ENCODE assay signal across 27 cellular contexts in the genomic region with DNA sequence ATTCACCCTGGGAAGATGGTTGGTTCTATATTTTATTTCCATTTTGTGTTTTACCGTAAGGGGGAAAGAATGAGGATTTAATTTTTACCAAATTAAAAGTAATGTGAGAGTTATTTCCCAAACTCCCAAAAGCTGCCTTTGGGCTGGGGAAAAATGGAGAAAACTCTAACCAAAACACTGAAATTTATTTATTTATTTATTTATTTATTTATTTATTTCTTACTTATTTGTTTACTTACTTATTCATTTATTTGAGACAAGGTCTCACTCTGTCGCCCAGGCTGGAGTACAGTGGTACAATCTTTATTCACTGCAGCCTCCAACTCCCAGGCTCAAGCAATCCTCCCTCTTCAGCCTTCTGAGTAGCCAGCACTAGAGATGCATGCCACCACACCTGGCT.
"Had no signal": no experiment of that assay in that cellular context is flagged by ENCODE, and none has a peak within 500 bp of the region (broad histone marks: within the 10 kb centered on the region; RNA-seq: fewer than 3 reads in every experiment).

No MANE protein-coding gene starts in this region.

- H3K4me1 ChIP-seq: body of pancreas, breast epithelium had no signal

- H3K9me3 ChIP-seq: body of pancreas, breast epithelium had no signal

- H3K4me3 ChIP-seq: body of pancreas, breast epithelium had no signal

- H3K27me3 ChIP-seq: body of pancreas, brain microvascular endothelial cell, breast epithelium had no signal

- DNase-seq: activated B cell treated with CpG ODN at 0.5 μM for 24 hours; activated CD4-positive, alpha-beta memory T cell treated with anti-CD3 and anti-CD28 coated beads for 36 hours; activated CD4-positive, alpha-beta T cell treated with anti-CD3 and anti-CD28 coated beads for 4 hours; activated CD4-positive, alpha-beta T cell treated with anti-CD3 and anti-CD28 coated beads, Interleukin-2, amount 10 ng/mL, durations not matched to agents 24 days and 14 days; activated CD4-positive, alpha-beta T cell treated with anti-CD3 and anti-CD28 coated beads, Interleukin-2, amount 50 U/mL, for 1 hour; activated CD4-positive, alpha-beta T cell treated with anti-CD3 and anti-CD28 coated beads, Interleukin-2, amount 50 U/mL, for 4 hours; activated CD4-positive, CD25-positive, alpha-beta regulatory T cell treated with anti-CD3 and anti-CD28 coated beads, Interleukin-2, amount 50 U/mL, for 72 hours; activated CD8-positive, alpha-beta memory T cell treated with anti-CD3 and anti-CD28 coated beads, Interleukin-2, amount 50 U/mL, for 4 hours; activated CD8-positive, alpha-beta T cell treated with anti-CD3 and anti-CD28 coated beads for 36 hours; activated effector memory CD4-positive, alpha-beta T cell treated with Interleukin-2 at 50 U/mL for 16 hours; activated gamma-delta T cell; activated naive CD4-positive, alpha-beta T cell treated with anti-CD3 and anti-CD28 coated beads, Interleukin-2, amount 10 ng/mL, durations not matched to agents 7 days and 5 days; activated naive CD4-positive, alpha-beta T cell treated with Interleukin-2 at 50 U/mL for 16 hours; activated naive CD8-positive, alpha-beta T cell treated with anti-CD3 and anti-CD28 coated beads, Interleukin-2, amount 10 ng/mL, durations not matched to agents 7 days and 5 days; activated naive CD8-positive, alpha-beta T cell treated with anti-CD3 and anti-CD28 coated beads, Interleukin-2, amount 50 U/mL, for 24 hours; activated T-cell treated with anti-CD3 and anti-CD28 coated beads for 4 hours; activated T-cell treated with anti-CD3 and anti-CD28 coated beads, Interleukin-2, amount 50 U/mL, for 1 hour; activated T-cell treated with anti-CD3 and anti-CD28 coated beads, Interleukin-2, amount 50 U/mL, for 48 hours; aorta; body of pancreas; brain microvascular endothelial cell; central memory CD4-positive, alpha-beta T cell; T-helper 1 cell; T-helper 2 cell; T-helper 9 cell had no signal

- ATAC-seq: activated CD8-positive, alpha-beta T cell treated with anti-CD3 and anti-CD28 coated beads for 36 hours; activated naive CD8-positive, alpha-beta T cell treated with anti-CD3 and anti-CD28 coated beads, Interleukin-2, amount 50 U/mL, for 24 hours; body of pancreas had no signal

- H3K36me3 ChIP-seq: brain microvascular endothelial cell, breast epithelium had no signal

- H3K27ac ChIP-seq: body of pancreas, brain microvascular endothelial cell, breast epithelium, VCaP had no signal
